ENCODE assay signal across 18 cellular contexts in genomic region chr11:23112390-23112789, GRCh38.
"Had no signal": no experiment of that assay in that cellular context is flagged by ENCODE, and none has a peak within 500 bp of the region (broad histone marks: within the 10 kb centered on the region; RNA-seq: fewer than 3 reads in every experiment).

No MANE protein-coding gene starts in this region.

- DNase-seq: activated B cell treated with CpG ODN at 0.5 μM for 24 hours; activated CD4-positive, alpha-beta memory T cell treated with anti-CD3 and anti-CD28 coated beads for 36 hours; activated CD4-positive, alpha-beta T cell treated with anti-CD3 and anti-CD28 coated beads for 4 hours; effector CD8-positive, alpha-beta T cell; immature natural killer cell; left ventricle myocardium superior; psoas muscle; right cardiac atrium; stimulated activated CD4-positive, alpha-beta T cell treated with anti-CD3 and anti-CD28 coated beads, Interleukin-15, amount 100 ng/mL, for 24 hours; stimulated activated CD4-positive, alpha-beta T cell treated with anti-CD3 and anti-CD28 coated beads, Interleukin-2, amount 100 ng/mL, for 48 hours had no signal

- H3K4me3 ChIP-seq: cardiac muscle cell, esophagus muscularis mucosa, gastroesophageal sphincter, heart left ventricle, psoas muscle, skin epidermis, suprapubic skin, transverse colon, vagina had no signal

- H3K4me1 ChIP-seq: gastroesophageal sphincter, psoas muscle, suprapubic skin, vagina had no signal

- H3K36me3 ChIP-seq: cardiac muscle cell, esophagus muscularis mucosa, gastroesophageal sphincter, heart left ventricle, suprapubic skin, transverse colon, vagina had no signal

- H3K9me3 ChIP-seq: esophagus muscularis mucosa, psoas muscle, suprapubic skin, transverse colon, vagina had no signal

- H3K27me3 ChIP-seq: cardiac muscle cell, esophagus muscularis mucosa, gastroesophageal sphincter, heart left ventricle, suprapubic skin, transverse colon, vagina had no signal

- H3K27ac ChIP-seq: cardiac muscle cell, esophagus muscularis mucosa, gastroesophageal sphincter, heart left ventricle, psoas muscle, skin epidermis, suprapubic skin, vagina had no signal
